In the genomic region with DNA sequence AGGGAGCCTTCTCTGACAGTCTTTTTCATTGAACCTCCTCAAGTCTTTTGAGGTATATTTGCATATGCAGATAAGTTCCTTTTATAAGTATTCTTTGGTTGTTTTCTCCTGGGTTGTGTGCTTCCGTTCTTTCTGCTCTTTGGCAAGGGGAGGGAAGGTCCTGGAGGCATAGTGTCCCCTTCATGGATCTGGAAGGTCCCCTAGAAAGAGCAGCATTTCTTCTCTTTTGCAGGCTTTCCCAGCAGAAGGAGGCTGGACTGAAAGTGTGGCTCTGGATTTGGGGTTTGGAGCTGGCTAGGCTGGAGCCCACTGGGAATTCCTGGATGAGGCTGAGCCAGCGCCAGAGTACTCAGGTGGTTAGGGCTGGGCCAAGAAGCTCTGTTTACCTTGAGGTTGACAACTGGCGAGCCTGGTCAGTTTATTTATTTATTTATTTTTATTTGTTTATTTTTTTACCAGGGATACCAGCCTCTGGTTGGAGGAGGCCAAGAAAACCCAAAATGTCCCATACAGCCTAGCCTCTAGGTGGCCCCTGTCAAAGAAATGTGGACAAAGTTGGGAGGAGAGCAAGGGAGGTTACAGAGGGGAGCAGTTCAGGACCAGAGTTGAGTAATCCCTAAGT, we compare ENCODE assay signal across 12 cellular contexts. TPM values are rescaled to one million over a fixed set of nuclear protein-coding genes. Genes with fewer than 3 reads are reported as not detected.
DNase-seq lines count a peak whose midpoint lies in the region; ATAC-seq, FAIRE-seq and TF ChIP-seq lines count a peak whose summit lies in the region.
"Had no signal": no experiment of that assay in that cellular context is flagged by ENCODE, and none has a peak within 500 bp of the region (broad histone marks: within the 10 kb centered on the region; RNA-seq: fewer than 3 reads in every experiment).

No MANE protein-coding gene starts in this region.

- WGBS in mesendoderm (ENCODE audit: extremely low coverage, insufficient coverage, low lambda C conversion rate) = no CpG with 5 or more reads among the region's 3 CpGs

- H2BK5ac ChIP-seq in mesendoderm (ENCODE audit: low read length) = no peak overlapping the region

- H3K79me2 ChIP-seq in mesendoderm (ENCODE audit: control insufficient read depth, insufficient read depth, low read length) = no peaks in the 10 kb centered on the region

- H3K79me1 ChIP-seq in mesendoderm (ENCODE audit: low read length) = no peaks in the 10 kb centered on the region

- ATAC-seq in WTC11 (peak; percentile 80), Right ventricle myocardium superior (ENCODE audit: poor library complexity) (no peak)
- ATAC-seq: stimulated activated effector memory CD8-positive, alpha-beta T cell treated with anti-CD3 and anti-CD28 coated beads, Interleukin-12 subunit alpha, Interleukin-12 subunit beta, amount 100 ng/mL, for 72 hours had no signal

- no peak overlapping the region for H3K4me3 ChIP-seq in mesendoderm (ENCODE audit: low read length)
- H3K4me3 ChIP-seq: colonic mucosa had no signal

- no peak overlapping the region for H3K27ac ChIP-seq in mesendoderm (ENCODE audit: low read depth, low read length)
- H3K27ac ChIP-seq: colonic mucosa had no signal

- H3K56ac ChIP-seq in mesendoderm (ENCODE audit: low read length) = no peak overlapping the region

- no peaks in the 10 kb centered on the region for H3K36me3 ChIP-seq in mesendoderm (ENCODE audit: control insufficient read depth, insufficient read depth, low read length)
- H3K36me3 ChIP-seq: colonic mucosa had no signal

- peak overlapping the region; percentile 91 for H3K27ac Mint-ChIP-seq in WTC11
- H3K27ac Mint-ChIP-seq: stimulated activated effector memory CD8-positive, alpha-beta T cell treated with anti-CD3 and anti-CD28 coated beads, Interleukin-12 subunit alpha, Interleukin-12 subunit beta, amount 100 ng/mL, for 72 hours had no signal

- H3K9ac ChIP-seq in mesendoderm (ENCODE audit: low read length) = no peak overlapping the region

- no peak overlapping the region for H2AK5ac ChIP-seq in mesendoderm (ENCODE audit: low read length)

- H3K9me3 Mint-ChIP-seq in WTC11 = peaks cover 5% of the 10 kb centered on the region
- H3K9me3 Mint-ChIP-seq: stimulated activated effector memory CD8-positive, alpha-beta T cell treated with anti-CD3 and anti-CD28 coated beads, Interleukin-12 subunit alpha, Interleukin-12 subunit beta, amount 100 ng/mL, for 72 hours had no signal

- no peak overlapping the region for H2BK15ac ChIP-seq in mesendoderm (replicated peaks; ENCODE audit: low read depth)

- H3K4ac ChIP-seq in mesendoderm (ENCODE audit: low read depth, low read length) = no peak overlapping the region

- peak overlapping the region; percentile 51 for H3K4me3 Mint-ChIP-seq in WTC11
- H3K4me3 Mint-ChIP-seq: stimulated activated effector memory CD8-positive, alpha-beta T cell treated with anti-CD3 and anti-CD28 coated beads, Interleukin-12 subunit alpha, Interleukin-12 subunit beta, amount 100 ng/mL, for 72 hours had no signal

- no peak overlapping the region for H3K18ac ChIP-seq in mesendoderm (ENCODE audit: low read length)

- CTCF ChIA-PET in WTC11 (lab: Charles Lee) = interaction anchor here (0.6 to 8.7 kb wide), 19 partner anchors 10 to 388 kb away, joined by 3 to 125 read pairs (median 6); a partner anchor contains a TSS

- H3K23ac ChIP-seq in mesendoderm (ENCODE audit: low read length) = no peak overlapping the region

- DNase-seq in WTC11 (ENCODE audit: low spot score) (peak; percentile 67), mesendoderm (peak; percentile 88), D721Med (ENCODE audit: insufficient read length, low spot score) (no peak), Right ventricle myocardium superior (no peak), T-helper 1 cell (no peak)
- DNase-seq in central memory CD4-positive, alpha-beta T cell = no peak
- DNase-seq: activated CD4-positive, CD25-positive, alpha-beta regulatory T cell; colonic mucosa; stimulated activated CD4-positive, alpha-beta T cell treated with anti-CD3 and anti-CD28 coated beads, Interleukin-12 subunit alpha, Interleukin-12 subunit beta, amount 100 ng/mL, for 4 hours had no signal

- intact Hi-C loops in Right ventricle myocardium superior (cut with DNase I) = no loop called here

- FAIRE-seq in G401.6 (lab: Jason Lieb, UNC) (peak; percentile 66), D721Med (lab: Jason Lieb, UNC) (no peak)

- TF ChIP-seq CTCF in LNCAP (IDR thresholded peaks at IDR 0.05) (peak; percentile 54; the same call in 1 of the 2 replicates), WTC11 (IDR thresholded peaks at IDR 0.05) (no peak), D721Med (IDR thresholded peaks at IDR 0.05; ENCODE audit: insufficient read depth, missing control alignments) (no peak)

- H3K4me2 ChIP-seq in mesendoderm (ENCODE audit: low read length) = no peak overlapping the region

- H4K5ac ChIP-seq in mesendoderm (ENCODE audit: low read length) = no peak overlapping the region

- H3K36me3 Mint-ChIP-seq in WTC11 = peaks cover 4% of the 10 kb centered on the region; the same call in 1 of the 2 replicates

- H2BK120ac ChIP-seq in mesendoderm (ENCODE audit: low read depth, low read length) = no peak overlapping the region

- POLR2A ChIA-PET in WTC11 (lab: Charles Lee) = no interaction called here

- H3K4me1 Mint-ChIP-seq in WTC11 = peaks cover 49% of the 10 kb centered on the region

- no peaks in the 10 kb centered on the region; the same call in 1 of the 2 replicates for H3K27me3 Mint-ChIP-seq in WTC11 (ENCODE audit: low read depth)

- no peaks in the 10 kb centered on the region for H3K27me3 ChIP-seq in mesendoderm (ENCODE audit: insufficient read depth, low read length, poor library complexity)
- H3K27me3 ChIP-seq: colonic mucosa had no signal

- no peaks in the 10 kb centered on the region for H3K4me1 ChIP-seq in mesendoderm (ENCODE audit: control insufficient read depth, low read depth, low read length)
- H3K4me1 ChIP-seq: colonic mucosa had no signal

- no peak overlapping the region for H4K8ac ChIP-seq in mesendoderm (ENCODE audit: low read depth, low read length)

TF ChIP-seq in WTC11, 78 proteins besides CTCF, POLR2A, EP300 and RAD21:
- TF ChIP-seq GTF2I (CRISPR knock-in tag; conservative IDR thresholded peaks at IDR 0.05) (0 out of 2 replicates have a peak, but pooled peaks have one; percentile 10), SP1 (CRISPR knock-in tag; conservative IDR thresholded peaks at IDR 0.05) (peak; percentile 30; the same call in 1 of the 2 replicates), ZNF396 (CRISPR knock-in tag; IDR thresholded peaks at IDR 0.05; ENCODE audit: borderline replicate concordance) (0 out of 2 replicates have a peak, but pooled peaks have one; percentile 16), JUN (CRISPR knock-in tag; IDR thresholded peaks at IDR 0.05) (no peak), TCF7 (CRISPR knock-in tag; IDR thresholded peaks at IDR 0.05; ENCODE audit: low read depth) (no peak), MYBL2 (CRISPR knock-in tag; IDR thresholded peaks at IDR 0.05) (peak; percentile 53; the same call in 1 of the 2 replicates), IRF2 (CRISPR knock-in tag; IDR thresholded peaks at IDR 0.05; ENCODE audit: borderline replicate concordance, low read depth) (no peak)
- TF ChIP-seq, protein P1, sequence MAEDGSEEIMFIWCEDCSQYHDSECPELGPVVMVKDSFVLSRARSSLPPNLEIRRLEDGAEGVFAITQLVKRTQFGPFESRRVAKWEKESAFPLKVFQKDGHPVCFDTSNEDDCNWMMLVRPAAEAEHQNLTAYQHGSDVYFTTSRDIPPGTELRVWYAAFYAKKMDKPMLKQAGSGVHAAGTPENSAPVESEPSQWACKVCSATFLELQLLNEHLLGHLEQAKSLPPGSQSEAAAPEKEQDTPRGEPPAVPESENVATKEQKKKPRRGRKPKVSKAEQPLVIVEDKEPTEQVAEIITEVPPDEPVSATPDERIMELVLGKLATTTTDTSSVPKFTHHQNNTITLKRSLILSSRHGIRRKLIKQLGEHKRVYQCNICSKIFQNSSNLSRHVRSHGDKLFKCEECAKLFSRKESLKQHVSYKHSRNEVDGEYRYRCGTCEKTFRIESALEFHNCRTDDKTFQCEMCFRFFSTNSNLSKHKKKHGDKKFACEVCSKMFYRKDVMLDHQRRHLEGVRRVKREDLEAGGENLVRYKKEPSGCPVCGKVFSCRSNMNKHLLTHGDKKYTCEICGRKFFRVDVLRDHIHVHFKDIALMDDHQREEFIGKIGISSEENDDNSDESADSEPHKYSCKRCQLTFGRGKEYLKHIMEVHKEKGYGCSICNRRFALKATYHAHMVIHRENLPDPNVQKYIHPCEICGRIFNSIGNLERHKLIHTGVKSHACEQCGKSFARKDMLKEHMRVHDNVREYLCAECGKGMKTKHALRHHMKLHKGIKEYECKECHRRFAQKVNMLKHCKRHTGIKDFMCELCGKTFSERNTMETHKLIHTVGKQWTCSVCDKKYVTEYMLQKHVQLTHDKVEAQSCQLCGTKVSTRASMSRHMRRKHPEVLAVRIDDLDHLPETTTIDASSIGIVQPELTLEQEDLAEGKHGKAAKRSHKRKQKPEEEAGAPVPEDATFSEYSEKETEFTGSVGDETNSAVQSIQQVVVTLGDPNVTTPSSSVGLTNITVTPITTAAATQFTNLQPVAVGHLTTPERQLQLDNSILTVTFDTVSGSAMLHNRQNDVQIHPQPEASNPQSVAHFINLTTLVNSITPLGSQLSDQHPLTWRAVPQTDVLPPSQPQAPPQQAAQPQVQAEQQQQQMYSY (CRISPR knock-in tag; IDR thresholded peaks at IDR 0.05) = peak; percentile 98
TF ChIP-seq in WTC11: peak in this region for 5.

RNA-seq across cellular contexts. Expression of a gene that starts 5.4 kb away (rescaled TPM):
- 273 to 307 TPM (median 292 TPM) in 3 replicates for total RNA-seq in WTC11 (2021)
- 122 TPM for polyA plus RNA-seq in mesendoderm (2013, experiment 1 of 2)
- 126 TPM for polyA plus RNA-seq in mesendoderm (2013, experiment 2 of 2)
- 2.9 TPM for total RNA-seq in Right ventricle myocardium superior

RNA-seq across cellular contexts. Expression of a gene that starts 20.1 kb away (rescaled TPM):
- total RNA-seq in WTC11 (2021) = 155 to 172 TPM (median 162 TPM) in 3 replicates
- 39.6 TPM for polyA plus RNA-seq in mesendoderm (2013, experiment 1 of 2)
- 39.0 TPM for polyA plus RNA-seq in mesendoderm (2013, experiment 2 of 2)
- total RNA-seq in Right ventricle myocardium superior = 157 TPM

RNA-seq across cellular contexts. Expression of a gene that starts 58.6 kb away (rescaled TPM):
- total RNA-seq in WTC11 (2021) (1.4 to 2.3 TPM (median 2.0 TPM) in 3 replicates), Right ventricle myocardium superior (1.3 TPM)
- polyA plus RNA-seq in mesendoderm (2013, experiment 1 of 2) = not detected
- polyA plus RNA-seq in mesendoderm (2013, experiment 2 of 2) = not detected

Comparison
In these comparisons a context has a peak if more than half of its experiments do, and no peak if none do; other contexts are left out.
1. DNase-seq: peak in WTC11 (single experiment) and mesendoderm (single experiment); none in central memory CD4-positive, alpha-beta T cell (single experiment), D721Med (single experiment), Right ventricle myocardium superior (single experiment) and T-helper 1 cell (0 of 5).
2. RNA of a gene that starts 5.4 kb away (total RNA-seq): 273 to 307 TPM in WTC11; 2.9 TPM in Right ventricle myocardium superior (single experiment); every median in the first group is over 10 times any median in the second.